In the genomic region with DNA sequence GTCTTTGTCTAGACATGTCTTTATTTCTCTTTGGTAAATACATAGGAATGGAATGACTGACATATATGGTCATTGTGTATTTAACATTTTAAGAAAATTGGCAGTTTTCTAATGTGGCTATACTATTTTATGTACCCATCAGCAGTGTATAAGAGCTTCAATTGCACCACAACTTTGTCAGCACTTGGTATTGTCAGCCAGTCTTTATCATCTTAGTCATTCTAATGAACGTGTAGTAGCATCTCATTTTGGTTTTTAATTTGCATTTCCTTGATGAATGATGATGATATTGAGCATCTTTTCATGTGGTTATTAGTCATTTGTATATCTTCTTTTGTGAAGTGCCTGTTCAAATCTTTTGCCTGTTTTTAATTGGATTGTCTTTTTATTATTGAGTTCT, we compare ENCODE assay signal across 7 cellular contexts.
"Had no signal": no experiment of that assay in that cellular context is flagged by ENCODE, and none has a peak within 500 bp of the region (broad histone marks: within the 10 kb centered on the region; RNA-seq: fewer than 3 reads in every experiment).

No MANE protein-coding gene starts in this region.

- H3K36me3 ChIP-seq: HAP-1 had no signal

- FAIRE-seq: H1 had no signal

- H3K4me3 ChIP-seq: GM23338, HAP-1 had no signal

- H3K4me1 Mint-ChIP-seq: IgD-negative memory B cell had no signal

- DNase-seq: H7, KG1 had no signal

- H3K4me3 Mint-ChIP-seq: GM23338 had no signal

- H3K4me1 ChIP-seq: HAP-1 had no signal

- ATAC-seq: HCT116 had no signal

- H2AFZ ChIP-seq: GM23338 had no signal

- H3K27ac Mint-ChIP-seq: GM23338, IgD-negative memory B cell had no signal

- H3K9me3 ChIP-seq: HAP-1 had no signal

- H3K4me2 ChIP-seq: GM23338 had no signal
